Comparison of ENCODE assay signal across 12 cellular contexts in the genomic region with DNA sequence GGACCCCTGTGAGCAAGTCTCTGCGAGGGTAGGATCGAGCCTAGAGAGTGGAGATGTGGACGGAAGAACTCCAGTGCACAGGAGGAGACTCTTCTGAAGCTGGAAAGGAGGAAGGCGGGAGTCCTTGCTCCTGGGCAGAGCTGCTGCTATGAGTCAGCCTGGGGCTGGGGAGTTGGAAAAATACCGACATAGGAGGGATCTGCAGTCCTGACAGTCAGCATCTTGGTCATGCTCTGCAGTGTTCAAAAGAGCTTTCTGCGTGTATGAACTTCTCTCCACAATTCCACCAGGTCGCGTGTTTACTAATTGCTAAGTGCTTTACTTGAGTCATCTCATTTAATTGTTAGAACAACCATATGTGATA.
DNase-seq lines count a peak whose midpoint lies in the region; ATAC-seq, FAIRE-seq and TF ChIP-seq lines count a peak whose summit lies in the region.
"Had no signal": no experiment of that assay in that cellular context is flagged by ENCODE, and none has a peak within 500 bp of the region (broad histone marks: within the 10 kb centered on the region; RNA-seq: fewer than 3 reads in every experiment).

No MANE protein-coding gene starts in this region.

- peak overlapping the region; percentile 69 for H3K27ac Mint-ChIP-seq in central memory CD8-positive, alpha-beta T cell (ENCODE audit: low read depth)
- H3K27ac Mint-ChIP-seq in stimulated activated naive B cell treated with anti-CD40 and anti-IgM and Interleukin-4, amounts not matched to agents 10 μg/mL and 1 μg/mL and 100 μg/mL, for 72 hours: no peak overlapping the region

- ATAC-seq in A549 (peak; percentile 74 to 85), GM18873 (IDR thresholded peaks at IDR 0.05; ENCODE audit: low FRiP score, unreplicated experiment) (no peak)
- ATAC-seq in central memory CD8-positive, alpha-beta T cell (replicated peaks; ENCODE audit: extremely low read depth, poor library complexity, severe bottlenecking): no peak
- no peak for ATAC-seq in stimulated activated naive B cell treated with anti-CD40 and anti-IgM and Interleukin-4, amounts not matched to agents 10 μg/mL and 1 μg/mL and 100 μg/mL, for 72 hours (replicated peaks)

- no peak overlapping the region for H3K4me3 ChIP-seq in A549
- H3K4me3 ChIP-seq in transverse colon: no peak overlapping the region
- H3K4me3 ChIP-seq: SJCRH30 had no signal

- intact Hi-C loops in transverse colon (cut with DNase I; ENCODE audit: low total_unique reads): no loop called here

- TF ChIP-seq RAD21 in A549 (conservative IDR thresholded peaks at IDR 0.05 in 1 of 2, IDR thresholded peaks at IDR 0.05 in 1 of 2): no peak

- H3K4me1 ChIP-seq in A549: peaks cover 33% of the 10 kb centered on the region
- H3K4me1 ChIP-seq in transverse colon: peaks cover 0 to 16% (median 6%) of the 10 kb centered on the region in 4 donors
- H3K4me1 ChIP-seq: SJCRH30 had no signal

- FAIRE-seq in A549 (lab: Jason Lieb, UNC): no peak
- no peak for FAIRE-seq in HTR-8/SVneo (lab: Jason Lieb, UNC)

- H3K27me3 Mint-ChIP-seq in central memory CD8-positive, alpha-beta T cell: no peaks in the 10 kb centered on the region
- H3K27me3 Mint-ChIP-seq in stimulated activated naive B cell treated with anti-CD40 and anti-IgM and Interleukin-4, amounts not matched to agents 10 μg/mL and 1 μg/mL and 100 μg/mL, for 72 hours: peaks cover 19% of the 10 kb centered on the region in 2 donors

- no peaks in the 10 kb centered on the region for H3K9me3 Mint-ChIP-seq in central memory CD8-positive, alpha-beta T cell
- no peaks in the 10 kb centered on the region for H3K9me3 Mint-ChIP-seq in stimulated activated naive B cell treated with anti-CD40 and anti-IgM and Interleukin-4, amounts not matched to agents 10 μg/mL and 1 μg/mL and 100 μg/mL, for 72 hours

- TF ChIP-seq EP300 in A549 (IDR thresholded peaks at IDR 0.05) (no peak), transverse colon (IDR thresholded peaks at IDR 0.05; ENCODE audit: low read depth) (no peak)

- no peaks in the 10 kb centered on the region for H3K36me3 Mint-ChIP-seq in central memory CD8-positive, alpha-beta T cell (ENCODE audit: insufficient read depth)
- no peaks in the 10 kb centered on the region for H3K36me3 Mint-ChIP-seq in stimulated activated naive B cell treated with anti-CD40 and anti-IgM and Interleukin-4, amounts not matched to agents 10 μg/mL and 1 μg/mL and 100 μg/mL, for 72 hours

- H3K4me2 ChIP-seq in A549: peak overlapping the region; percentile 63

- CTCF ChIA-PET in A549 (lab: Yijun Ruan, JAX): interaction anchor here (0.6 kb wide), 1 partner anchor 454 kb away, joined by 3 read pairs; no protein-coding TSS in a partner anchor

- no peaks in the 10 kb centered on the region for H3K36me3 ChIP-seq in transverse colon
- H3K36me3 ChIP-seq: SJCRH30 had no signal

- H3K27ac ChIP-seq in A549: peak overlapping the region; percentile 75 to 81
- no peak overlapping the region for H3K27ac ChIP-seq in transverse colon
- H3K27ac ChIP-seq: C4-2B, SJCRH30 had no signal

- in situ Hi-C loops in transverse colon (cut with MboI; ENCODE audit: low pct_ligation_motif_present in 1 of 4, low pct_unique_long_range_greater_than_20kb in 1 of 4, low sequenced_read_pairs in 3 of 4): no loop called here

- no peaks in the 10 kb centered on the region for H3K27me3 ChIP-seq in transverse colon
- H3K27me3 ChIP-seq: SJCRH30 had no signal

- 22% methylated on average over 8 of the region's 8 CpGs for WGBS in A549 (ENCODE audit: missing lambda C conversion rate)
- 69% methylated on average over 8 of the region's 8 CpGs; no CpG with 5 or more reads in 1 of the 2 donors for WGBS in transverse colon (ENCODE audit: low coverage in 1 of 2), 2 donors

- H3K4me1 Mint-ChIP-seq in central memory CD8-positive, alpha-beta T cell: peaks cover 33% of the 10 kb centered on the region
- peaks cover 30 to 51% of the 10 kb centered on the region in 2 donors for H3K4me1 Mint-ChIP-seq in stimulated activated naive B cell treated with anti-CD40 and anti-IgM and Interleukin-4, amounts not matched to agents 10 μg/mL and 1 μg/mL and 100 μg/mL, for 72 hours

- H3K9me3 ChIP-seq in A549: no peaks in the 10 kb centered on the region
- no peaks in the 10 kb centered on the region for H3K9me3 ChIP-seq in transverse colon
- H3K9me3 ChIP-seq: SJCRH30 had no signal

- no peak for TF ChIP-seq POLR2A in A549 (IDR thresholded peaks at IDR 0.05; ENCODE audit: low read length)
- TF ChIP-seq POLR2A in transverse colon (IDR thresholded peaks at IDR 0.05): no peak

- POLR2A ChIA-PET in A549 (lab: Yijun Ruan, JAX): no interaction called here

- H3K4me3 Mint-ChIP-seq in central memory CD8-positive, alpha-beta T cell: no peak overlapping the region
- H3K4me3 Mint-ChIP-seq in stimulated activated naive B cell treated with anti-CD40 and anti-IgM and Interleukin-4, amounts not matched to agents 10 μg/mL and 1 μg/mL and 100 μg/mL, for 72 hours: no peak overlapping the region

- TF ChIP-seq CTCF in A549 (IDR thresholded peaks at IDR 0.05) (no peak), transverse colon (IDR thresholded peaks at IDR 0.05) (no peak)

- DNase-seq in A549 (ENCODE audit: low read depth in 1 of 2, low spot score in 1 of 2) (peak; percentile 10 to 31), HTR-8/SVneo (ENCODE audit: insufficient read length, low spot score) (peak; percentile 15), kidney tubule cell (ENCODE audit: low spot score) (peak; percentile 70), globus pallidus (ENCODE audit: low spot score) (no peak), transverse colon (no peak)
- no peak for DNase-seq in central memory CD8-positive, alpha-beta T cell (ENCODE audit: low spot score in 2 of 2)
- no peak for DNase-seq in stimulated activated naive B cell treated with anti-CD40 and anti-IgM and Interleukin-4, amounts not matched to agents 10 μg/mL and 1 μg/mL and 100 μg/mL, for 72 hours
- DNase-seq: activated CD8-positive, alpha-beta memory T cell treated with anti-CD3 and anti-CD28 coated beads, Interleukin-2, amount 50 U/mL, for 4 hours; NCI-H1417 treated with DMSO at 0.1 percent for 48 hours; SJCRH30 had no signal

TF ChIP-seq in A549, 52 proteins besides CTCF, POLR2A, EP300 and RAD21:
- TF ChIP-seq ZC3H11A (IDR thresholded peaks at IDR 0.05): no peak
- TF ChIP-seq FOSL2 (IDR thresholded peaks at IDR 0.05): 0 out of 2 replicates have a peak, but pooled peaks have one; percentile 10
- TF ChIP-seq FOSL2 (CRISPR knock-in tag; IDR thresholded peaks at IDR 0.05): 0 out of 2 replicates have a peak, but pooled peaks have one; percentile 28

Comparison
In these comparisons a context has a peak if more than half of its experiments do, and no peak if none do; other contexts are left out.
1. ATAC-seq: peak in A549 (2 of 2); none in central memory CD8-positive, alpha-beta T cell (single experiment), stimulated activated naive B cell treated with anti-CD40 and anti-IgM and Interleukin-4, amounts not matched to agents 10 μg/mL and 1 μg/mL and 100 μg/mL, for 72 hours (0 of 2) and GM18873 (single experiment).
2. DNase-seq: peak in A549 (2 of 2), HTR-8/SVneo (single experiment) and kidney tubule cell (single experiment); none in central memory CD8-positive, alpha-beta T cell (0 of 2), globus pallidus (single experiment), transverse colon (single experiment) and stimulated activated naive B cell treated with anti-CD40 and anti-IgM and Interleukin-4, amounts not matched to agents 10 μg/mL and 1 μg/mL and 100 μg/mL, for 72 hours (single experiment).
3. H3K27ac ChIP-seq: peak in A549 (2 of 2); none in transverse colon (0 of 4).